10 cellular contexts compared by ENCODE assay signal in genomic region chr6:142872376-142872775, GRCh38.
DNase-seq lines count a peak whose midpoint lies in the region; ATAC-seq and TF ChIP-seq lines count a peak whose summit lies in the region.
"Had no signal": no experiment of that assay in that cellular context is flagged by ENCODE, and none has a peak within 500 bp of the region (broad histone marks: within the 10 kb centered on the region; RNA-seq: fewer than 3 reads in every experiment).

No MANE protein-coding gene starts in this region.

- CTCF ChIA-PET in activated CD4-positive, alpha-beta T cell treated with anti-CD3 and anti-CD28 coated beads for 36 hours (lab: Charles Lee): interaction anchor here (0.8 to 3.6 kb wide), 7 partner anchors 10 to 180 kb away, joined by 3 to 15 read pairs (median 4); no protein-coding TSS in a partner anchor

- ATAC-seq in activated CD4-positive, alpha-beta T cell treated with anti-CD3 and anti-CD28 coated beads for 36 hours: no peak
- no peak for ATAC-seq in activated naive CD8-positive, alpha-beta T cell treated with anti-CD3 and anti-CD28 coated beads, Interleukin-2, amount 50 U/mL, for 24 hours
- no peak for ATAC-seq in GM18907 (IDR thresholded peaks at IDR 0.05; ENCODE audit: unreplicated experiment)
- ATAC-seq in HG03354 (IDR thresholded peaks at IDR 0.05; ENCODE audit: poor library complexity, severe bottlenecking, unreplicated experiment): no peak

- H3K4me3 ChIP-seq in right atrium auricular region: no peak overlapping the region
- no peak overlapping the region for H3K4me3 ChIP-seq in stomach

- H3K36me3 ChIP-seq in right atrium auricular region (no peaks in the 10 kb centered on the region), stomach (no peaks in the 10 kb centered on the region)
- H3K36me3 ChIP-seq: WERI-Rb-1 had no signal

- peaks cover 2% of the 10 kb centered on the region for H3K9me3 Mint-ChIP-seq in activated CD4-positive, alpha-beta T cell treated with anti-CD3 and anti-CD28 coated beads for 36 hours (ENCODE audit: low read depth)
- H3K9me3 Mint-ChIP-seq in activated naive CD8-positive, alpha-beta T cell treated with anti-CD3 and anti-CD28 coated beads, Interleukin-2, amount 50 U/mL, for 24 hours: no peaks in the 10 kb centered on the region

- no peak for TF ChIP-seq EP300 in stomach (IDR thresholded peaks at IDR 0.05)

- H3K27ac Mint-ChIP-seq in activated CD4-positive, alpha-beta T cell treated with anti-CD3 and anti-CD28 coated beads for 36 hours: peak overlapping the region; percentile 91
- peak overlapping the region; percentile 91 for H3K27ac Mint-ChIP-seq in activated naive CD8-positive, alpha-beta T cell treated with anti-CD3 and anti-CD28 coated beads, Interleukin-2, amount 50 U/mL, for 24 hours

- no peak for DNase-seq in activated CD4-positive, alpha-beta T cell treated with anti-CD3 and anti-CD28 coated beads for 36 hours
- DNase-seq in activated CD4-positive, alpha-beta T cell treated with anti-CD3 and anti-CD28 coated beads, Interleukin-2, amount 50 U/mL, for 48 hours: no peak
- no peak for DNase-seq in activated naive CD8-positive, alpha-beta T cell treated with anti-CD3 and anti-CD28 coated beads, Interleukin-2, amount 50 U/mL, for 24 hours
- DNase-seq in right atrium auricular region (ENCODE audit: low spot score) (no peak), stomach (no peak), G401 (ENCODE audit: low spot score) (no peak)
- DNase-seq: NCI-H1436 treated with DMSO at 0.1 percent for 48 hours, WERI-Rb-1 had no signal

- 30 to 53% (median 48%) methylated on average over 3 of the region's 3 CpGs for WGBS in stomach, 5 donors

- no peak for TF ChIP-seq POLR2A in stomach (IDR thresholded peaks at IDR 0.05)

- H3K27ac ChIP-seq in right atrium auricular region: peak overlapping the region; percentile 75 to 88
- H3K27ac ChIP-seq in stomach: peak overlapping the region in 4 of 5 donors; percentile 7 to 44 (median 38)
- H3K27ac ChIP-seq: WERI-Rb-1 had no signal

- intact Hi-C loops in activated CD4-positive, alpha-beta T cell treated with anti-CD3 and anti-CD28 coated beads for 36 hours (cut with DNase I, micrococcal nuclease): loop anchor here (1.0 kb wide), 3 partner anchors 11 to 75 kb away; no protein-coding TSS in a partner anchor
- intact Hi-C loops in stomach (cut with DNase I; ENCODE audit: low total_unique reads): no loop called here

- peaks cover 85% of the 10 kb centered on the region for H3K4me1 Mint-ChIP-seq in activated CD4-positive, alpha-beta T cell treated with anti-CD3 and anti-CD28 coated beads for 36 hours
- peaks cover 87% of the 10 kb centered on the region for H3K4me1 Mint-ChIP-seq in activated naive CD8-positive, alpha-beta T cell treated with anti-CD3 and anti-CD28 coated beads, Interleukin-2, amount 50 U/mL, for 24 hours

- TF ChIP-seq CTCF in right atrium auricular region (IDR thresholded peaks at IDR 0.05) (no peak), stomach (IDR thresholded peaks at IDR 0.05) (no peak)

- peaks cover 43% of the 10 kb centered on the region for H3K36me3 Mint-ChIP-seq in activated CD4-positive, alpha-beta T cell treated with anti-CD3 and anti-CD28 coated beads for 36 hours (ENCODE audit: low read depth)
- H3K36me3 Mint-ChIP-seq in activated naive CD8-positive, alpha-beta T cell treated with anti-CD3 and anti-CD28 coated beads, Interleukin-2, amount 50 U/mL, for 24 hours (ENCODE audit: low read depth): peaks cover 32% of the 10 kb centered on the region

- H3K27me3 Mint-ChIP-seq in activated CD4-positive, alpha-beta T cell treated with anti-CD3 and anti-CD28 coated beads for 36 hours: no peaks in the 10 kb centered on the region
- no peaks in the 10 kb centered on the region for H3K27me3 Mint-ChIP-seq in activated naive CD8-positive, alpha-beta T cell treated with anti-CD3 and anti-CD28 coated beads, Interleukin-2, amount 50 U/mL, for 24 hours

- H3K4me1 ChIP-seq in right atrium auricular region: peaks cover 0 to 65% of the 10 kb centered on the region in 2 donors
- H3K4me1 ChIP-seq in stomach: peaks cover 17 to 49% (median 26%) of the 10 kb centered on the region in 4 donors

- no peaks in the 10 kb centered on the region for H3K27me3 ChIP-seq in right atrium auricular region
- H3K27me3 ChIP-seq in stomach: no peaks in the 10 kb centered on the region

- in situ Hi-C loops in G401 (cut with HindIII; ENCODE audit: low sequenced_read_pairs): no loop called here

- peak overlapping the region; percentile 6 for H3K4me3 Mint-ChIP-seq in activated CD4-positive, alpha-beta T cell treated with anti-CD3 and anti-CD28 coated beads for 36 hours
- H3K4me3 Mint-ChIP-seq in activated naive CD8-positive, alpha-beta T cell treated with anti-CD3 and anti-CD28 coated beads, Interleukin-2, amount 50 U/mL, for 24 hours: no peak overlapping the region

- H3K9me3 ChIP-seq in right atrium auricular region: no peaks in the 10 kb centered on the region
- no peaks in the 10 kb centered on the region for H3K9me3 ChIP-seq in stomach

- POLR2A ChIA-PET in activated CD4-positive, alpha-beta T cell treated with anti-CD3 and anti-CD28 coated beads for 36 hours (lab: Charles Lee): interaction anchor here (0.6 to 1.3 kb wide), 6 partner anchors 10 to 53 kb away, joined by 3 to 5 read pairs (median 4); no protein-coding TSS in a partner anchor
